Comparison of ENCODE assay signal across 1 cellular context in the genomic region with DNA sequence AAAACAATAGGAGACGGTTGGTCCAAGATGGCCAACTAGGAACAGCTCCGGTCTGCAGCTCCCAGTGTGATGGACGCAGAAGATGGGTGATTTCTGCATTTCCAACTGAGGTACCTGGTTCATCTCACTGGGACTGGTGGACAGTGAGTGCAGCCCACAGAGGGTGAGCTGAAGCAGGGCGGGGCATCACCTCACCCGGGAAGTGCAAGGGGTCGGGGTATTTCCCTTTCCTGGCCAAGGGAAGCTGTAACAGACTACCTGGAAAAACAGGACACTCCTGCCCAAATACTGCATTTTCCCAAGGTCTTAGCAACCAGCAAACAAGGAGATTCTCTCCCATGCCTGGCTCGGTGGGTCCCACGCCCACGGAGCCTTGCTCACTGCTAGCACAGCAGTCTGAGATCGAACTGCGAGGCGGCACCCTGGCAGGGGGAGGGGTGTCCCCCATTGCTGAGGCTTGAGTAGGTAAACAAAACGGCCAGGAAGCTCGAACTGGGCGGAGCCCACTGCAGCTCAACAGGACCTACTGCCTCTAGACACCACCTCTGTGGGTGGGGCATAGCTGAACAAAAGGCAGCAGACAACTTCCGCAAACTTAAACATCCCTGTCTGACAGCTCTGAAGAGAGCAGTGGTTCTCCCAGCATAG.
A peak's percentile ranks its signal among the peaks of the same experiment; 100 is the strongest.
TF ChIP-seq lines count a peak whose summit lies in the region.
"Not testable (repeated sequence)": the region's sequence is repeated elsewhere in the genome, so short reads cannot be mapped to it uniquely, and the experiment has no call there.

No MANE protein-coding gene starts in this region.

TF ChIP-seq in HepG2, 621 proteins besides CTCF, POLR2A, EP300 and RAD21 (continued from another document and continues in another):
- TF ChIP-seq, protein P1, sequence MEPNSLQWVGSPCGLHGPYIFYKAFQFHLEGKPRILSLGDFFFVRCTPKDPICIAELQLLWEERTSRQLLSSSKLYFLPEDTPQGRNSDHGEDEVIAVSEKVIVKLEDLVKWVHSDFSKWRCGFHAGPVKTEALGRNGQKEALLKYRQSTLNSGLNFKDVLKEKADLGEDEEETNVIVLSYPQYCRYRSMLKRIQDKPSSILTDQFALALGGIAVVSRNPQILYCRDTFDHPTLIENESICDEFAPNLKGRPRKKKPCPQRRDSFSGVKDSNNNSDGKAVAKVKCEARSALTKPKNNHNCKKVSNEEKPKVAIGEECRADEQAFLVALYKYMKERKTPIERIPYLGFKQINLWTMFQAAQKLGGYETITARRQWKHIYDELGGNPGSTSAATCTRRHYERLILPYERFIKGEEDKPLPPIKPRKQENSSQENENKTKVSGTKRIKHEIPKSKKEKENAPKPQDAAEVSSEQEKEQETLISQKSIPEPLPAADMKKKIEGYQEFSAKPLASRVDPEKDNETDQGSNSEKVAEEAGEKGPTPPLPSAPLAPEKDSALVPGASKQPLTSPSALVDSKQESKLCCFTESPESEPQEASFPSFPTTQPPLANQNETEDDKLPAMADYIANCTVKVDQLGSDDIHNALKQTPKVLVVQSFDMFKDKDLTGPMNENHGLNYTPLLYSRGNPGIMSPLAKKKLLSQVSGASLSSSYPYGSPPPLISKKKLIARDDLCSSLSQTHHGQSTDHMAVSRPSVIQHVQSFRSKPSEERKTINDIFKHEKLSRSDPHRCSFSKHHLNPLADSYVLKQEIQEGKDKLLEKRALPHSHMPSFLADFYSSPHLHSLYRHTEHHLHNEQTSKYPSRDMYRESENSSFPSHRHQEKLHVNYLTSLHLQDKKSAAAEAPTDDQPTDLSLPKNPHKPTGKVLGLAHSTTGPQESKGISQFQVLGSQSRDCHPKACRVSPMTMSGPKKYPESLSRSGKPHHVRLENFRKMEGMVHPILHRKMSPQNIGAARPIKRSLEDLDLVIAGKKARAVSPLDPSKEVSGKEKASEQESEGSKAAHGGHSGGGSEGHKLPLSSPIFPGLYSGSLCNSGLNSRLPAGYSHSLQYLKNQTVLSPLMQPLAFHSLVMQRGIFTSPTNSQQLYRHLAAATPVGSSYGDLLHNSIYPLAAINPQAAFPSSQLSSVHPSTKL (CRISPR knock-in tag; IDR thresholded peaks at IDR 0.05) = peak; percentile 46; the same call in 1 of the 2 replicates
- TF ChIP-seq ZNF589 (CRISPR knock-in tag; conservative IDR thresholded peaks at IDR 0.05) (0 out of 2 replicates have a peak, but pooled peaks have one; percentile 32), FOXA3 (CRISPR knock-in tag; IDR thresholded peaks at IDR 0.05) (peak; percentile 56), ELF1 (CRISPR knock-in tag; IDR thresholded peaks at IDR 0.05) (peak; percentile 66), KDM5B (CRISPR knock-in tag; IDR thresholded peaks at IDR 0.05; ENCODE audit: borderline replicate concordance) (peak; percentile 64; the same call in 1 of the 2 replicates), HOXA3 (CRISPR knock-in tag; IDR thresholded peaks at IDR 0.05) (0 out of 2 replicates have a peak, but pooled peaks have one; percentile 14), SOX13 (CRISPR knock-in tag; conservative IDR thresholded peaks at IDR 0.05 in 1 of 2, IDR thresholded peaks at IDR 0.05 in 1 of 2) (peak in 1 of 2 experiments; percentile 51; a peak in 2 of 4 replicates), ZNF317 (CRISPR knock-in tag; IDR thresholded peaks at IDR 0.05) (peak; percentile 34; the same call in 1 of the 2 replicates), MAZ (CRISPR knock-in tag; IDR thresholded peaks at IDR 0.05; ENCODE audit: low read depth) (0 out of 2 replicates have a peak, but pooled peaks have one; percentile 43), POLR2G (IDR thresholded peaks at IDR 0.05; ENCODE audit: low read depth, low read length) (peak; percentile 37; the same call in 1 of the 2 replicates), ELF3 (CRISPR knock-in tag; IDR thresholded peaks at IDR 0.05) (peak; percentile 88), ZNF501 (CRISPR knock-in tag; IDR thresholded peaks at IDR 0.05) (peak; percentile 39; the same call in 1 of the 2 replicates), GABPA (CRISPR knock-in tag; IDR thresholded peaks at IDR 0.05; ENCODE audit: low read depth) (peak; percentile 56; the same call in 1 of the 2 replicates), ZNF331 (CRISPR knock-in tag; IDR thresholded peaks at IDR 0.05) (0 out of 2 replicates have a peak, but pooled peaks have one; percentile 21), ZBTB38 (CRISPR knock-in tag; IDR thresholded peaks at IDR 0.05) (0 out of 2 replicates have a peak, but pooled peaks have one; percentile 6), NONO (CRISPR knock-in tag; conservative IDR thresholded peaks at IDR 0.05) (peak; percentile 59; the same call in 1 of the 2 replicates)
- TF ChIP-seq, protein P2, sequence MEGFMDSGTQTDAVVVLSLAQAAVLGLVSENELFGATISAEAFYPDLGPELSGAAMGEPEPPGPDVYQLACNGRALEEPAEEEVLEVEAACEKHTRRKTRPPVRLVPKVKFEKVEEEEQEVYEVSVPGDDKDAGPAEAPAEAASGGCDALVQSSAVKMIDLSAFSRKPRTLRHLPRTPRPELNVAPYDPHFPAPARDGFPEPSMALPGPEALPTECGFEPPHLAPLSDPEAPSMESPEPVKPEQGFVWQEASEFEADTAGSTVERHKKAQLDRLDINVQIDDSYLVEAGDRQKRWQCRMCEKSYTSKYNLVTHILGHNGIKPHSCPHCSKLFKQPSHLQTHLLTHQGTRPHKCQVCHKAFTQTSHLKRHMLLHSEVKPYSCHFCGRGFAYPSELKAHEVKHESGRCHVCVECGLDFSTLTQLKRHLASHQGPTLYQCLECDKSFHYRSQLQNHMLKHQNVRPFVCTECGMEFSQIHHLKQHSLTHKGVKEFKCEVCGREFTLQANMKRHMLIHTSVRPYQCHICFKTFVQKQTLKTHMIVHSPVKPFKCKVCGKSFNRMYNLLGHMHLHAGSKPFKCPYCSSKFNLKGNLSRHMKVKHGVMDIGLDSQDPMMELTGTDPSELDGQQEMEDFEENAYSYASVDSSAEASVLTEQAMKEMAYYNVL (CRISPR knock-in tag; IDR thresholded peaks at IDR 0.05; ENCODE audit: borderline replicate concordance) = 0 out of 2 replicates have a peak, but pooled peaks have one; percentile 33
- TF ChIP-seq, protein P3, sequence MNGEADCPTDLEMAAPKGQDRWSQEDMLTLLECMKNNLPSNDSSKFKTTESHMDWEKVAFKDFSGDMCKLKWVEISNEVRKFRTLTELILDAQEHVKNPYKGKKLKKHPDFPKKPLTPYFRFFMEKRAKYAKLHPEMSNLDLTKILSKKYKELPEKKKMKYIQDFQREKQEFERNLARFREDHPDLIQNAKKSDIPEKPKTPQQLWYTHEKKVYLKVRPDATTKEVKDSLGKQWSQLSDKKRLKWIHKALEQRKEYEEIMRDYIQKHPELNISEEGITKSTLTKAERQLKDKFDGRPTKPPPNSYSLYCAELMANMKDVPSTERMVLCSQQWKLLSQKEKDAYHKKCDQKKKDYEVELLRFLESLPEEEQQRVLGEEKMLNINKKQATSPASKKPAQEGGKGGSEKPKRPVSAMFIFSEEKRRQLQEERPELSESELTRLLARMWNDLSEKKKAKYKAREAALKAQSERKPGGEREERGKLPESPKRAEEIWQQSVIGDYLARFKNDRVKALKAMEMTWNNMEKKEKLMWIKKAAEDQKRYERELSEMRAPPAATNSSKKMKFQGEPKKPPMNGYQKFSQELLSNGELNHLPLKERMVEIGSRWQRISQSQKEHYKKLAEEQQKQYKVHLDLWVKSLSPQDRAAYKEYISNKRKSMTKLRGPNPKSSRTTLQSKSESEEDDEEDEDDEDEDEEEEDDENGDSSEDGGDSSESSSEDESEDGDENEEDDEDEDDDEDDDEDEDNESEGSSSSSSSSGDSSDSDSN (CRISPR knock-in tag; IDR thresholded peaks at IDR 0.05) = peak; percentile 23; the same call in 1 of the 2 replicates
- TF ChIP-seq, protein P4, sequence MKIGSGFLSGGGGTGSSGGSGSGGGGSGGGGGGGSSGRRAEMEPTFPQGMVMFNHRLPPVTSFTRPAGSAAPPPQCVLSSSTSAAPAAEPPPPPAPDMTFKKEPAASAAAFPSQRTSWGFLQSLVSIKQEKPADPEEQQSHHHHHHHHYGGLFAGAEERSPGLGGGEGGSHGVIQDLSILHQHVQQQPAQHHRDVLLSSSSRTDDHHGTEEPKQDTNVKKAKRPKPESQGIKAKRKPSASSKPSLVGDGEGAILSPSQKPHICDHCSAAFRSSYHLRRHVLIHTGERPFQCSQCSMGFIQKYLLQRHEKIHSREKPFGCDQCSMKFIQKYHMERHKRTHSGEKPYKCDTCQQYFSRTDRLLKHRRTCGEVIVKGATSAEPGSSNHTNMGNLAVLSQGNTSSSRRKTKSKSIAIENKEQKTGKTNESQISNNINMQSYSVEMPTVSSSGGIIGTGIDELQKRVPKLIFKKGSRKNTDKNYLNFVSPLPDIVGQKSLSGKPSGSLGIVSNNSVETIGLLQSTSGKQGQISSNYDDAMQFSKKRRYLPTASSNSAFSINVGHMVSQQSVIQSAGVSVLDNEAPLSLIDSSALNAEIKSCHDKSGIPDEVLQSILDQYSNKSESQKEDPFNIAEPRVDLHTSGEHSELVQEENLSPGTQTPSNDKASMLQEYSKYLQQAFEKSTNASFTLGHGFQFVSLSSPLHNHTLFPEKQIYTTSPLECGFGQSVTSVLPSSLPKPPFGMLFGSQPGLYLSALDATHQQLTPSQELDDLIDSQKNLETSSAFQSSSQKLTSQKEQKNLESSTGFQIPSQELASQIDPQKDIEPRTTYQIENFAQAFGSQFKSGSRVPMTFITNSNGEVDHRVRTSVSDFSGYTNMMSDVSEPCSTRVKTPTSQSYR (CRISPR knock-in tag; IDR thresholded peaks at IDR 0.05; ENCODE audit: borderline replicate concordance) = peak; percentile 79; the same call in 1 of the 2 replicates
- TF ChIP-seq SOX13 (IDR thresholded peaks at IDR 0.05); MAZ (IDR thresholded peaks at IDR 0.05; ENCODE audit: borderline replicate concordance, low read depth, low read length); GABPA (IDR thresholded peaks at IDR 0.05; ENCODE audit: low read depth, low read length); NONO (IDR thresholded peaks at IDR 0.05): not testable (repeated sequence)
- TF ChIP-seq, protein P5, sequence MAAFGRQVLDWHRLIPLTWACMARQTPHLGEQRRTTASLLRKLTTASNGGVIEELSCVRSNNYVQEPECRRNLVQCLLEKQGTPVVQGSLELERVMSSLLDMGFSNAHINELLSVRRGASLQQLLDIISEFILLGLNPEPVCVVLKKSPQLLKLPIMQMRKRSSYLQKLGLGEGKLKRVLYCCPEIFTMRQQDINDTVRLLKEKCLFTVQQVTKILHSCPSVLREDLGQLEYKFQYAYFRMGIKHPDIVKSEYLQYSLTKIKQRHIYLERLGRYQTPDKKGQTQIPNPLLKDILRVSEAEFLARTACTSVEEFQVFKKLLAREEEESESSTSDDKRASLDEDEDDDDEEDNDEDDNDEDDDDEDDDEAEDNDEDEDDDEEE (CRISPR knock-in tag; IDR thresholded peaks at IDR 0.05) = peak; percentile 59; the same call in 1 of the 2 replicates
- TF ChIP-seq, protein P6, sequence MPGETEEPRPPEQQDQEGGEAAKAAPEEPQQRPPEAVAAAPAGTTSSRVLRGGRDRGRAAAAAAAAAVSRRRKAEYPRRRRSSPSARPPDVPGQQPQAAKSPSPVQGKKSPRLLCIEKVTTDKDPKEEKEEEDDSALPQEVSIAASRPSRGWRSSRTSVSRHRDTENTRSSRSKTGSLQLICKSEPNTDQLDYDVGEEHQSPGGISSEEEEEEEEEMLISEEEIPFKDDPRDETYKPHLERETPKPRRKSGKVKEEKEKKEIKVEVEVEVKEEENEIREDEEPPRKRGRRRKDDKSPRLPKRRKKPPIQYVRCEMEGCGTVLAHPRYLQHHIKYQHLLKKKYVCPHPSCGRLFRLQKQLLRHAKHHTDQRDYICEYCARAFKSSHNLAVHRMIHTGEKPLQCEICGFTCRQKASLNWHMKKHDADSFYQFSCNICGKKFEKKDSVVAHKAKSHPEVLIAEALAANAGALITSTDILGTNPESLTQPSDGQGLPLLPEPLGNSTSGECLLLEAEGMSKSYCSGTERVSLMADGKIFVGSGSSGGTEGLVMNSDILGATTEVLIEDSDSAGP (CRISPR knock-in tag; IDR thresholded peaks at IDR 0.05; ENCODE audit: borderline replicate concordance) = peak; percentile 39; the same call in 1 of the 2 replicates
- TF ChIP-seq, protein P7, sequence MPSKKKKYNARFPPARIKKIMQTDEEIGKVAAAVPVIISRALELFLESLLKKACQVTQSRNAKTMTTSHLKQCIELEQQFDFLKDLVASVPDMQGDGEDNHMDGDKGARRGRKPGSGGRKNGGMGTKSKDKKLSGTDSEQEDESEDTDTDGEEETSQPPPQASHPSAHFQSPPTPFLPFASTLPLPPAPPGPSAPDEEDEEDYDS (CRISPR knock-in tag; IDR thresholded peaks at IDR 0.05) = peak; percentile 83
- TF ChIP-seq, protein P8, sequence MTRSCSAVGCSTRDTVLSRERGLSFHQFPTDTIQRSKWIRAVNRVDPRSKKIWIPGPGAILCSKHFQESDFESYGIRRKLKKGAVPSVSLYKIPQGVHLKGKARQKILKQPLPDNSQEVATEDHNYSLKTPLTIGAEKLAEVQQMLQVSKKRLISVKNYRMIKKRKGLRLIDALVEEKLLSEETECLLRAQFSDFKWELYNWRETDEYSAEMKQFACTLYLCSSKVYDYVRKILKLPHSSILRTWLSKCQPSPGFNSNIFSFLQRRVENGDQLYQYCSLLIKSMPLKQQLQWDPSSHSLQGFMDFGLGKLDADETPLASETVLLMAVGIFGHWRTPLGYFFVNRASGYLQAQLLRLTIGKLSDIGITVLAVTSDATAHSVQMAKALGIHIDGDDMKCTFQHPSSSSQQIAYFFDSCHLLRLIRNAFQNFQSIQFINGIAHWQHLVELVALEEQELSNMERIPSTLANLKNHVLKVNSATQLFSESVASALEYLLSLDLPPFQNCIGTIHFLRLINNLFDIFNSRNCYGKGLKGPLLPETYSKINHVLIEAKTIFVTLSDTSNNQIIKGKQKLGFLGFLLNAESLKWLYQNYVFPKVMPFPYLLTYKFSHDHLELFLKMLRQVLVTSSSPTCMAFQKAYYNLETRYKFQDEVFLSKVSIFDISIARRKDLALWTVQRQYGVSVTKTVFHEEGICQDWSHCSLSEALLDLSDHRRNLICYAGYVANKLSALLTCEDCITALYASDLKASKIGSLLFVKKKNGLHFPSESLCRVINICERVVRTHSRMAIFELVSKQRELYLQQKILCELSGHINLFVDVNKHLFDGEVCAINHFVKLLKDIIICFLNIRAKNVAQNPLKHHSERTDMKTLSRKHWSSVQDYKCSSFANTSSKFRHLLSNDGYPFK (CRISPR knock-in tag; IDR thresholded peaks at IDR 0.05; ENCODE audit: borderline replicate concordance) = peak; percentile 56; the same call in 1 of the 2 replicates
- TF ChIP-seq, protein P9, sequence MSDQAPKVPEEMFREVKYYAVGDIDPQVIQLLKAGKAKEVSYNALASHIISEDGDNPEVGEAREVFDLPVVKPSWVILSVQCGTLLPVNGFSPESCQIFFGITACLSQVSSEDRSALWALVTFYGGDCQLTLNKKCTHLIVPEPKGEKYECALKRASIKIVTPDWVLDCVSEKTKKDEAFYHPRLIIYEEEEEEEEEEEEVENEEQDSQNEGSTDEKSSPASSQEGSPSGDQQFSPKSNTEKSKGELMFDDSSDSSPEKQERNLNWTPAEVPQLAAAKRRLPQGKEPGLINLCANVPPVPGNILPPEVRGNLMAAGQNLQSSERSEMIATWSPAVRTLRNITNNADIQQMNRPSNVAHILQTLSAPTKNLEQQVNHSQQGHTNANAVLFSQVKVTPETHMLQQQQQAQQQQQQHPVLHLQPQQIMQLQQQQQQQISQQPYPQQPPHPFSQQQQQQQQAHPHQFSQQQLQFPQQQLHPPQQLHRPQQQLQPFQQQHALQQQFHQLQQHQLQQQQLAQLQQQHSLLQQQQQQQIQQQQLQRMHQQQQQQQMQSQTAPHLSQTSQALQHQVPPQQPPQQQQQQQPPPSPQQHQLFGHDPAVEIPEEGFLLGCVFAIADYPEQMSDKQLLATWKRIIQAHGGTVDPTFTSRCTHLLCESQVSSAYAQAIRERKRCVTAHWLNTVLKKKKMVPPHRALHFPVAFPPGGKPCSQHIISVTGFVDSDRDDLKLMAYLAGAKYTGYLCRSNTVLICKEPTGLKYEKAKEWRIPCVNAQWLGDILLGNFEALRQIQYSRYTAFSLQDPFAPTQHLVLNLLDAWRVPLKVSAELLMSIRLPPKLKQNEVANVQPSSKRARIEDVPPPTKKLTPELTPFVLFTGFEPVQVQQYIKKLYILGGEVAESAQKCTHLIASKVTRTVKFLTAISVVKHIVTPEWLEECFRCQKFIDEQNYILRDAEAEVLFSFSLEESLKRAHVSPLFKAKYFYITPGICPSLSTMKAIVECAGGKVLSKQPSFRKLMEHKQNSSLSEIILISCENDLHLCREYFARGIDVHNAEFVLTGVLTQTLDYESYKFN (CRISPR knock-in tag; conservative IDR thresholded peaks at IDR 0.05) = peak; percentile 48
